ENCODE assay signal across 1 cellular context in the genomic region with DNA sequence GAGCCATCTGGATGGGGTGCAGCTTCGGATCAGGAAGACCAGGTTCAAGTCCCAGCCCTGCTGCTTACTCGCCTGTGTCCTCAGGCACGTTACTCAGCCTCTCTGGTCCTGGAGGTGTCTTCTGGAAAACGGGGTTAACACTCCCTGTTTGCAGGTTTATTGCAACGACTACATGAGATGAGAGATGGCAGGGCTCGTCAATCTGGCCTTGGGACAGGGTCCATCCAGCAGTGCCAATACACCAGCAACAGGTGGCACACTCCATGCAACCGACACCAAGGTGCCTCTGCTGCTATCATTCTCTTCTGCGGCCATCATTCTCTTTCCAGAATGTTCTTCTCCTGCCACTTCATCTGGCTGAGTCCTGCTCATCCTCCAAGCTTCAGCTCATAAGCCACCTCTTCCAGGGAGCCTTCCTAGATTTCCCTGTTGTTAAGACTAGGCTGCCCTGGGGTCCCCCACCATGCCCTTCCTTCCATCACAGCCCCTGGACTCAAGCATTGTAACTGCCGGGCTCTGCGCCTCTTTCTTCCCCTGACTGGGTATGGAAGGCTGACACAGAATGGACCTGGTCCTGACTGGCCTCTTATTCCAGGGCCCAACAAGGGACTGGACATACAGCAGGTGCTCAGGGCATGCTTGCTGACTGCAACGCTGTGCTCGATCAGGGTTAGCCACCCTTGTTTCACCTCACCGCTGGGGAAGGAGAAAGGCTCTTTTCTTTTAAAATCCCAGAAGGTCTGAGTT.
TF ChIP-seq lines count a peak whose summit lies in the region.

No MANE protein-coding gene starts in this region.

TF ChIP-seq in IMR-90, 13 proteins besides CTCF, POLR2A, EP300 and RAD21 (continued from another document):
- TF ChIP-seq, protein P1, sequence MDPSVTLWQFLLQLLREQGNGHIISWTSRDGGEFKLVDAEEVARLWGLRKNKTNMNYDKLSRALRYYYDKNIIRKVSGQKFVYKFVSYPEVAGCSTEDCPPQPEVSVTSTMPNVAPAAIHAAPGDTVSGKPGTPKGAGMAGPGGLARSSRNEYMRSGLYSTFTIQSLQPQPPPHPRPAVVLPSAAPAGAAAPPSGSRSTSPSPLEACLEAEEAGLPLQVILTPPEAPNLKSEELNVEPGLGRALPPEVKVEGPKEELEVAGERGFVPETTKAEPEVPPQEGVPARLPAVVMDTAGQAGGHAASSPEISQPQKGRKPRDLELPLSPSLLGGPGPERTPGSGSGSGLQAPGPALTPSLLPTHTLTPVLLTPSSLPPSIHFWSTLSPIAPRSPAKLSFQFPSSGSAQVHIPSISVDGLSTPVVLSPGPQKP (IDR thresholded peaks at IDR 0.05; ENCODE audit: borderline replicate concordance, low read depth, low read length), result no peak
- TF ChIP-seq MXI1 (IDR thresholded peaks at IDR 0.05; ENCODE audit: borderline replicate concordance, low read depth, low read length), result no peak
- TF ChIP-seq MAZ (IDR thresholded peaks at IDR 0.05; ENCODE audit: borderline replicate concordance, low read depth, low read length), result no peak
- no peak for TF ChIP-seq NFE2L2 (IDR thresholded peaks at IDR 0.05; ENCODE audit: low read depth, low read length)
- TF ChIP-seq RFX5 (IDR thresholded peaks at IDR 0.05; ENCODE audit: low read depth, low read length), result no peak
- TF ChIP-seq CHD1 (IDR thresholded peaks at IDR 0.05; ENCODE audit: low read depth, low read length), result no peak
- no peak for TF ChIP-seq FOS (IDR thresholded peaks at IDR 0.05; ENCODE audit: low read depth, low read length)
- no peak for TF ChIP-seq CEBPB (IDR thresholded peaks at IDR 0.05; ENCODE audit: low read depth, low read length)
- no peak for TF ChIP-seq BHLHE40 (IDR thresholded peaks at IDR 0.05; ENCODE audit: low read depth, low read length)
